Comparison of ENCODE assay signal across 11 cellular contexts in genomic region chr15:96220657-96221056, GRCh38.
"Had no signal": no experiment of that assay in that cellular context is flagged by ENCODE, and none has a peak within 500 bp of the region (broad histone marks: within the 10 kb centered on the region; RNA-seq: fewer than 3 reads in every experiment).

No MANE protein-coding gene starts in this region.

- H3K9me3 ChIP-seq: HAP-1 had no signal

- H3K4me2 ChIP-seq: KMS-11 had no signal

- H3K4me1 ChIP-seq: HAP-1 had no signal

- FAIRE-seq: HepG2 had no signal

- H2AFZ ChIP-seq: GM23248 had no signal

- H3K4me3 ChIP-seq: GM23248, HAP-1 had no signal

- H3K36me3 ChIP-seq: HAP-1 had no signal

- H3K27ac ChIP-seq: GM23248, HL-60, KMS-11 had no signal

- DNase-seq: GM23248, GOT3, H7, HFFc6, Karpas-422, KBM-7 had no signal

- H3K9ac ChIP-seq: GM23248, KMS-11 had no signal

- ATAC-seq: HCT116, HepG2 had no signal
